ENCODE assay signal across 11 cellular contexts in genomic region chr12:6324936-6325750, GRCh38. TPM values are rescaled to one million over a fixed set of nuclear protein-coding genes. Genes with fewer than 3 reads are reported as not detected.
DNase-seq lines count a peak whose midpoint lies in the region; FAIRE-seq and TF ChIP-seq lines count a peak whose summit lies in the region.
"Had no signal": no experiment of that assay in that cellular context is flagged by ENCODE, and none has a peak within 500 bp of the region (broad histone marks: within the 10 kb centered on the region; RNA-seq: fewer than 3 reads in every experiment).

No MANE protein-coding gene starts in this region.

- no peak overlapping the region for H3K4me2 ChIP-seq in mesenchymal stem cell (ENCODE audit: low read length, poor library complexity, severe bottlenecking)

- H3K4me3 ChIP-seq in right atrium auricular region: no peak overlapping the region
- no peak overlapping the region for H3K4me3 ChIP-seq in mesenchymal stem cell (ENCODE audit: insufficient read depth in 1 of 2, low read depth in 1 of 2, low read length in 2 of 2)
- H3K4me3 ChIP-seq in Peyer's patch: no peak overlapping the region

- peak overlapping the region in 1 of 2 donors; percentile 5 for H3K27ac ChIP-seq in right atrium auricular region
- no peak overlapping the region for H3K27ac ChIP-seq in mesenchymal stem cell (ENCODE audit: low read length, poor library complexity, severe bottlenecking)
- H3K27ac ChIP-seq in substantia nigra (ENCODE audit: low read depth, low read length, poor library complexity, severe bottlenecking): no peak overlapping the region
- H3K27ac ChIP-seq in Peyer's patch: peak overlapping the region in 2 of 4 donors; percentile 24 to 62

- H3K27me3 ChIP-seq in right atrium auricular region (no peaks in the 10 kb centered on the region), mesenchymal stem cell (ENCODE audit: control insufficient read depth in 1 of 2, insufficient read depth in 1 of 2, low read length in 2 of 2) (no peaks in the 10 kb centered on the region), Peyer's patch (no peaks in the 10 kb centered on the region)

- H3K36me3 ChIP-seq in right atrium auricular region (peaks cover 23% of the 10 kb centered on the region), mesenchymal stem cell (ENCODE audit: control insufficient read depth in 1 of 2, insufficient read depth in 2 of 2, low read depth in 1 of 2, low read length in 2 of 2) (peaks cover 40 to 49% of the 10 kb centered on the region in 2 experiments), Peyer's patch (peaks cover 0 to 46% (median 4%) of the 10 kb centered on the region in 3 donors)

- H2BK5ac ChIP-seq in mesenchymal stem cell (ENCODE audit: low read depth, low read length, poor library complexity, severe bottlenecking): no peak overlapping the region

- H3K9me3 ChIP-seq in right atrium auricular region (no peaks in the 10 kb centered on the region), mesenchymal stem cell (ENCODE audit: control insufficient read depth, low read length) (no peaks in the 10 kb centered on the region), Peyer's patch (no peaks in the 10 kb centered on the region)

- intact Hi-C loops in cardiac septum (cut with DNase I): no loop called here

- peak; percentile 5 for FAIRE-seq in urothelium cell line (lab: Jason Lieb, UNC)

- no peaks in the 10 kb centered on the region for H3K27me3 Mint-ChIP-seq in activated naive CD8-positive, alpha-beta T cell treated with anti-CD3 and anti-CD28 coated beads for 36 hours

- peaks cover 45% of the 10 kb centered on the region for H3K4me1 Mint-ChIP-seq in activated naive CD8-positive, alpha-beta T cell treated with anti-CD3 and anti-CD28 coated beads for 36 hours

- H3K4me1 ChIP-seq in right atrium auricular region: peaks cover 0 to 65% of the 10 kb centered on the region in 2 donors
- peaks cover 29% of the 10 kb centered on the region for H3K4me1 ChIP-seq in mesenchymal stem cell (ENCODE audit: control insufficient read depth, insufficient read depth, low read depth, low read length)
- H3K4me1 ChIP-seq in Peyer's patch: peaks cover 0 to 56% (median 13%) of the 10 kb centered on the region in 4 donors

- no peak overlapping the region for H3K4ac ChIP-seq in mesenchymal stem cell (ENCODE audit: low read depth in 1 of 2, low read length in 2 of 2)

- H3K9me3 Mint-ChIP-seq in activated naive CD8-positive, alpha-beta T cell treated with anti-CD3 and anti-CD28 coated beads for 36 hours: no peaks in the 10 kb centered on the region

- H2AFZ ChIP-seq in mesenchymal stem cell (ENCODE audit: low read depth, low read length): no peak overlapping the region

- no peak overlapping the region for H2AK5ac ChIP-seq in mesenchymal stem cell (ENCODE audit: low read length, severe bottlenecking)

- peak overlapping the region; percentile 81 for H3K27ac Mint-ChIP-seq in activated naive CD8-positive, alpha-beta T cell treated with anti-CD3 and anti-CD28 coated beads for 36 hours

- H2BK15ac ChIP-seq in mesenchymal stem cell (ENCODE audit: low read depth, poor library complexity, severe bottlenecking): peak overlapping the region; percentile 0

- peak overlapping the region; percentile 51 for H4K8ac ChIP-seq in mesenchymal stem cell (ENCODE audit: low read length)

- H3K36me3 Mint-ChIP-seq in activated naive CD8-positive, alpha-beta T cell treated with anti-CD3 and anti-CD28 coated beads for 36 hours: peaks cover 10% of the 10 kb centered on the region

- TF ChIP-seq CTCF in right atrium auricular region (IDR thresholded peaks at IDR 0.05): no peak
- no peak for TF ChIP-seq CTCF in Peyer's patch (IDR thresholded peaks at IDR 0.05)

- no peak overlapping the region for H2BK120ac ChIP-seq in mesenchymal stem cell (ENCODE audit: low read depth, low read length)

- H3K18ac ChIP-seq in mesenchymal stem cell (ENCODE audit: low read depth in 1 of 2, low read length in 2 of 2): peak overlapping the region; percentile 29 to 58

- H3K79me1 ChIP-seq in mesenchymal stem cell (replicated peaks; ENCODE audit: low read length, poor library complexity, severe bottlenecking): peaks cover 30% of the 10 kb centered on the region

- H2BK12ac ChIP-seq in mesenchymal stem cell (ENCODE audit: low read length in 2 of 2): no peak overlapping the region

- H3K14ac ChIP-seq in mesenchymal stem cell (ENCODE audit: low read length in 2 of 2): no peak overlapping the region

- H3K9ac ChIP-seq in mesenchymal stem cell (ENCODE audit: low read length): peak overlapping the region; percentile 48

- H3K4me3 Mint-ChIP-seq in activated naive CD8-positive, alpha-beta T cell treated with anti-CD3 and anti-CD28 coated beads for 36 hours: no peak overlapping the region

- 65% methylated on average over 2 of the region's 6 CpGs for WGBS in mesenchymal stem cell

- peak; percentile 60 for DNase-seq in cardiac septum (ENCODE audit: low spot score)
- DNase-seq in right atrium auricular region (ENCODE audit: low spot score): no peak
- no peak for DNase-seq in activated naive CD8-positive, alpha-beta T cell treated with anti-CD3 and anti-CD28 coated beads for 36 hours
- DNase-seq in mesenchymal stem cell: no peak
- DNase-seq in urothelium cell line (ENCODE audit: low spot score): no peak
- DNase-seq in substantia nigra (lab: John Stamatoyannopoulos, UW): no peak
- DNase-seq in central memory CD4-positive, alpha-beta T cell: no peak
- no peak for DNase-seq in Peyer's patch
- DNase-seq: activated gamma-delta T cell, C1 segment of cervical spinal cord, NCI-H69 had no signal

- H4K91ac ChIP-seq in mesenchymal stem cell (ENCODE audit: low read length): peak overlapping the region; percentile 80

- peak overlapping the region in 1 of 2 experiments; percentile 74 for H3K23ac ChIP-seq in mesenchymal stem cell (ENCODE audit: low read length in 2 of 2)

- no peak for TF ChIP-seq POLR2A in Peyer's patch (IDR thresholded peaks at IDR 0.05)

RNA-seq across cellular contexts. Expression of gene PLEKHG6, which starts 14.7 kb away (rescaled TPM):
- total RNA-seq in cardiac septum (0.30 TPM), right atrium auricular region (under 1 TPM in 1 of 2 donors, not detected in 1; 0.51 TPM), Peyer's patch (100 to 1,000 TPM; 145 to 543 (median 176) TPM)
- under 1 TPM; 0.10 to 0.52 TPM for total RNA-seq in activated naive CD8-positive, alpha-beta T cell treated with anti-CD3 and anti-CD28 coated beads for 36 hours
- polyA plus RNA-seq in mesenchymal stem cell (2013, experiment 1 of 2): 0.15 TPM
- polyA plus RNA-seq in mesenchymal stem cell (2013, experiment 2 of 2): 0.23 TPM

RNA-seq across cellular contexts. Expression of gene TNFRSF1A, which starts 16.7 kb away (rescaled TPM):
- 60.0 TPM for total RNA-seq in cardiac septum
- total RNA-seq in right atrium auricular region: 100 to 1,000 TPM in 1 of 2 donors, 10 to 100 TPM in 1; 62.9 to 176 TPM
- 10 to 100 TPM; 44.8 to 49.1 TPM for total RNA-seq in activated naive CD8-positive, alpha-beta T cell treated with anti-CD3 and anti-CD28 coated beads for 36 hours
- 307 TPM for polyA plus RNA-seq in mesenchymal stem cell (2013, experiment 1 of 2)
- polyA plus RNA-seq in mesenchymal stem cell (2013, experiment 2 of 2): 298 TPM
- total RNA-seq in Peyer's patch: 100 to 1,000 TPM in 3 of 4 donors, 10 to 100 TPM in 1; 90.8 to 547 (median 393) TPM

RNA-seq across cellular contexts. Expression of gene SCNN1A, which starts 50.2 kb away (rescaled TPM):
- total RNA-seq in cardiac septum (0.46 TPM), right atrium auricular region (10 to 100 TPM in 1 of 2 donors, 1 to 10 TPM in 1; 2.7 to 18.7 TPM), Peyer's patch (100 to 1,000 TPM in 3 of 4 donors, 10 to 100 TPM in 1; 93.3 to 275 (median 143) TPM)
- total RNA-seq in activated naive CD8-positive, alpha-beta T cell treated with anti-CD3 and anti-CD28 coated beads for 36 hours: 1 to 10 TPM; 2.7 to 3.7 TPM
- 1.7 TPM for polyA plus RNA-seq in mesenchymal stem cell (2013, experiment 1 of 2)
- polyA plus RNA-seq in mesenchymal stem cell (2013, experiment 2 of 2): 1.3 TPM

RNA-seq across cellular contexts. Expression of gene LTBR, which starts 58.8 kb away (rescaled TPM):
- 29.4 TPM for total RNA-seq in cardiac septum
- 10 to 100 TPM; 63.6 to 72.1 TPM for total RNA-seq in right atrium auricular region
- 1 to 10 TPM; 1.1 to 1.5 TPM for total RNA-seq in activated naive CD8-positive, alpha-beta T cell treated with anti-CD3 and anti-CD28 coated beads for 36 hours
- polyA plus RNA-seq in mesenchymal stem cell (2013, experiment 1 of 2): 262 TPM
- polyA plus RNA-seq in mesenchymal stem cell (2013, experiment 2 of 2): 265 TPM
- total RNA-seq in Peyer's patch: 100 to 1,000 TPM; 113 to 313 (median 294) TPM

Comparison
In these comparisons a context has a peak if more than half of its experiments do, and no peak if none do; other contexts are left out.
1. RNA of gene PLEKHG6, which starts 14.7 kb away (total RNA-seq): 145 to 543 TPM in Peyer's patch; 0.10 to 0.52 TPM in activated naive CD8-positive, alpha-beta T cell treated with anti-CD3 and anti-CD28 coated beads for 36 hours, 0.51 TPM in right atrium auricular region and 0.30 TPM in cardiac septum (single experiment); every median in the first group is over 10 times any median in the second.
2. RNA of gene SCNN1A, which starts 50.2 kb away (total RNA-seq): 93.3 to 275 TPM in Peyer's patch; 2.7 to 18.7 TPM in right atrium auricular region, 2.7 to 3.7 TPM in activated naive CD8-positive, alpha-beta T cell treated with anti-CD3 and anti-CD28 coated beads for 36 hours and 0.46 TPM in cardiac septum (single experiment); every median in the first group is over 4 times any median in the second.